1 cellular context compared by ENCODE assay signal in the genomic region with DNA sequence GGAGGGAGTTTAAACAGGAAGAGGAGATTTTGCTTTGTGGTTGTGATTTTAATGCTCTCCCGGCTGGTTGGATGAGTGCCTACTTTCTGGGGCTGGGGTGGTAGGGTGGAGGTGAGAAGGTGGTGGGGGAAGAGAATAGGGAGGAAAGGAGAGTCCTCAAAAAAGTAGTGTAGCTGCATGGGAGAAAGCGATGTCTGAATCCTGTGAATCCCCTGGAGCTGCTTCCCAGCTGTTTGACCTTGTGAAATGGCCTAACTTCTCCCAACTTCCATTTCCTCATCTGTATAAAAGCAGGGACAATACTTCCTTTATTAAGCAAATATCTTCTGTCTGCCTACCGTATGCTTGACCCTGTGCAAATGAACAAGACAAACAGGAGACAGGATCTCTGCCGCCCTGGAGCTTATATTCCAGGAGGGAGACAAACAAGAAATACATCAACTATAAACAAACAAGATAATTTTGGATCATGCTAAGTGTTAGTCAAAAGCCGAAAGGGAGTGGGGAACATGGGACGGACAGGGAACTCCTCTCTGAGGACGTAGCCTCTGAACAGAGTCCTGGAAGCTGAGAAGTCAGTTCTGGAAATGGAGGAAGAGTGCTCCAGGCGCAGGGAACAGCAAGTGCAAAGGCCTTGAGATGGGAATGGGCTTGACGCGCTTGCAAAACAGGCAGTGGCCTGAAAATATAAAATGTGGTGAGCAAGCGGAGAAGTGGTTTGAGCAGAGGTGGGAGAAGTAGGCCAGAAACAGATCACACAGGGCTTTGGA.
TF ChIP-seq lines count a peak whose summit lies in the region.

No MANE protein-coding gene starts in this region.

TF ChIP-seq in HepG2, 621 proteins besides CTCF, POLR2A, EP300 and RAD21 (continues in another document):
- TF ChIP-seq FOXJ3 (CRISPR knock-in tag; IDR thresholded peaks at IDR 0.05; ENCODE audit: borderline replicate concordance) (0 out of 2 replicates have a peak, but pooled peaks have one; percentile 24), HNRNPK (IDR thresholded peaks at IDR 0.05; ENCODE audit: low read depth, low read length, poor library complexity, severe bottlenecking) (peak; percentile 57), ISL2 (CRISPR knock-in tag; IDR thresholded peaks at IDR 0.05) (0 out of 2 replicates have a peak, but pooled peaks have one; percentile 27), STAG1 (CRISPR knock-in tag; IDR thresholded peaks at IDR 0.05) (0 out of 2 replicates have a peak, but pooled peaks have one; percentile 1), FOXA3 (CRISPR knock-in tag; IDR thresholded peaks at IDR 0.05) (0 out of 2 replicates have a peak, but pooled peaks have one; percentile 31), ZSCAN29 (CRISPR knock-in tag; conservative IDR thresholded peaks at IDR 0.05) (no peak), FOXA1 (IDR thresholded peaks at IDR 0.05) (no peak), FOXA1 (CRISPR knock-in tag; IDR thresholded peaks at IDR 0.05) (peak; percentile 30; the same call in 1 of the 2 replicates), ZSCAN12 (CRISPR knock-in tag; IDR thresholded peaks at IDR 0.05) (no peak), ZNF263 (CRISPR knock-in tag; IDR thresholded peaks at IDR 0.05) (peak; percentile 73), FOXP1 (IDR thresholded peaks at IDR 0.05) (no peak), FOXP1 (CRISPR knock-in tag; IDR thresholded peaks at IDR 0.05) (peak; percentile 68; the same call in 1 of the 2 replicates), CREM (IDR thresholded peaks at IDR 0.05) (0 out of 2 replicates have a peak, but pooled peaks have one; percentile 16), CREM (CRISPR knock-in tag; IDR thresholded peaks at IDR 0.05) (no peak), ZNF777 (CRISPR knock-in tag; IDR thresholded peaks at IDR 0.05) (0 out of 2 replicates have a peak, but pooled peaks have one; percentile 4), NR2F6 (IDR thresholded peaks at IDR 0.05) (0 out of 2 replicates have a peak, but pooled peaks have one; percentile 14), NR2F6 (CRISPR knock-in tag; IDR thresholded peaks at IDR 0.05) (no peak), ZNF230 (CRISPR knock-in tag; IDR thresholded peaks at IDR 0.05) (no peak), SOX5 (CRISPR knock-in tag; IDR thresholded peaks at IDR 0.05; ENCODE audit: borderline replicate concordance) (peak; percentile 59), PPARG (CRISPR knock-in tag; conservative IDR thresholded peaks at IDR 0.05) (0 out of 2 replicates have a peak, but pooled peaks have one; percentile 37), ZFX (CRISPR knock-in tag; IDR thresholded peaks at IDR 0.05; ENCODE audit: low read depth) (0 out of 2 replicates have a peak, but pooled peaks have one; percentile 10), HOXA3 (CRISPR knock-in tag; IDR thresholded peaks at IDR 0.05) (peak; percentile 48), KAT8 (CRISPR knock-in tag; IDR thresholded peaks at IDR 0.05) (0 out of 2 replicates have a peak, but pooled peaks have one; percentile 28), SP4 (CRISPR knock-in tag; IDR thresholded peaks at IDR 0.05) (no peak), ZNF205 (CRISPR knock-in tag; IDR thresholded peaks at IDR 0.05) (no peak), RCOR2 (CRISPR knock-in tag; IDR thresholded peaks at IDR 0.05) (peak; percentile 28; the same call in 1 of the 2 replicates), ZMYM3 (CRISPR knock-in tag; IDR thresholded peaks at IDR 0.05) (peak; percentile 63), MATR3 (CRISPR knock-in tag; IDR thresholded peaks at IDR 0.05) (no peak), SNAPC2 (CRISPR knock-in tag; IDR thresholded peaks at IDR 0.05) (no peak), ZNF501 (CRISPR knock-in tag; IDR thresholded peaks at IDR 0.05) (0 out of 2 replicates have a peak, but pooled peaks have one; percentile 15), TBX2 (CRISPR knock-in tag; IDR thresholded peaks at IDR 0.05; ENCODE audit: borderline replicate concordance) (peak; percentile 37; the same call in 1 of the 2 replicates), SOX13 (IDR thresholded peaks at IDR 0.05) (0 out of 2 replicates have a peak, but pooled peaks have one; percentile 14), SOX13 (CRISPR knock-in tag; conservative IDR thresholded peaks at IDR 0.05 in 1 of 2, IDR thresholded peaks at IDR 0.05 in 1 of 2) (peak in 1 of 2 experiments; percentile 51; a peak in 1 of 4 replicates), SOX6 (IDR thresholded peaks at IDR 0.05) (no peak), SOX6 (CRISPR knock-in tag; IDR thresholded peaks at IDR 0.05) (peak; percentile 36; the same call in 1 of the 2 replicates), GATAD2A (CRISPR knock-in tag; IDR thresholded peaks at IDR 0.05) (0 out of 2 replicates have a peak, but pooled peaks have one; percentile 17), SALL1 (CRISPR knock-in tag; IDR thresholded peaks at IDR 0.05) (peak; percentile 29; the same call in 1 of the 2 replicates), TEAD2 (CRISPR knock-in tag; IDR thresholded peaks at IDR 0.05) (no peak), SAP130 (CRISPR knock-in tag; IDR thresholded peaks at IDR 0.05; ENCODE audit: low read depth) (0 out of 2 replicates have a peak, but pooled peaks have one; percentile 12), ZNF331 (CRISPR knock-in tag; IDR thresholded peaks at IDR 0.05) (0 out of 2 replicates have a peak, but pooled peaks have one; percentile 9)
- TF ChIP-seq, protein P1, sequence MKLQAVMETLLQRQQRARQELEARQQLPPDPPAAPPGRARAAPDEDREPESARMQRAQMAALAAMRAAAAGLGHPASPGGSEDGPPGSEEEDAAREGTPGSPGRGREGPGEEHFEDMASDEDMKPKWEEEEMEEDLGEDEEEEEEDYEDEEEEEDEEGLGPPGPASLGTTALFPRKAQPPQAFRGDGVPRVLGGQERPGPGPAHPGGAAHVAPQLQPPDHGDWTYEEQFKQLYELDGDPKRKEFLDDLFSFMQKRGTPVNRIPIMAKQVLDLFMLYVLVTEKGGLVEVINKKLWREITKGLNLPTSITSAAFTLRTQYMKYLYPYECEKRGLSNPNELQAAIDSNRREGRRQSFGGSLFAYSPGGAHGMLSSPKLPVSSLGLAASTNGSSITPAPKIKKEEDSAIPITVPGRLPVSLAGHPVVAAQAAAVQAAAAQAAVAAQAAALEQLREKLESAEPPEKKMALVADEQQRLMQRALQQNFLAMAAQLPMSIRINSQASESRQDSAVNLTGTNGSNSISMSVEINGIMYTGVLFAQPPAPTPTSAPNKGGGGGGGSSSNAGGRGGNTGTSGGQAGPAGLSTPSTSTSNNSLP (IDR thresholded peaks at IDR 0.05; ENCODE audit: low read depth, low read length) = peak; percentile 20; the same call in 1 of the 2 replicates
- TF ChIP-seq, protein P2, sequence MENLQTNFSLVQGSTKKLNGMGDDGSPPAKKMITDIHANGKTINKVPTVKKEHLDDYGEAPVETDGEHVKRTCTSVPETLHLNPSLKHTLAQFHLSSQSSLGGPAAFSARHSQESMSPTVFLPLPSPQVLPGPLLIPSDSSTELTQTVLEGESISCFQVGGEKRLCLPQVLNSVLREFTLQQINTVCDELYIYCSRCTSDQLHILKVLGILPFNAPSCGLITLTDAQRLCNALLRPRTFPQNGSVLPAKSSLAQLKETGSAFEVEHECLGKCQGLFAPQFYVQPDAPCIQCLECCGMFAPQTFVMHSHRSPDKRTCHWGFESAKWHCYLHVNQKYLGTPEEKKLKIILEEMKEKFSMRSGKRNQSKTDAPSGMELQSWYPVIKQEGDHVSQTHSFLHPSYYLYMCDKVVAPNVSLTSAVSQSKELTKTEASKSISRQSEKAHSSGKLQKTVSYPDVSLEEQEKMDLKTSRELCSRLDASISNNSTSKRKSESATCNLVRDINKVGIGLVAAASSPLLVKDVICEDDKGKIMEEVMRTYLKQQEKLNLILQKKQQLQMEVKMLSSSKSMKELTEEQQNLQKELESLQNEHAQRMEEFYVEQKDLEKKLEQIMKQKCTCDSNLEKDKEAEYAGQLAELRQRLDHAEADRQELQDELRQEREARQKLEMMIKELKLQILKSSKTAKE (CRISPR knock-in tag; IDR thresholded peaks at IDR 0.05; ENCODE audit: borderline replicate concordance) = peak; percentile 53; the same call in 1 of the 2 replicates
- TF ChIP-seq, protein P3, sequence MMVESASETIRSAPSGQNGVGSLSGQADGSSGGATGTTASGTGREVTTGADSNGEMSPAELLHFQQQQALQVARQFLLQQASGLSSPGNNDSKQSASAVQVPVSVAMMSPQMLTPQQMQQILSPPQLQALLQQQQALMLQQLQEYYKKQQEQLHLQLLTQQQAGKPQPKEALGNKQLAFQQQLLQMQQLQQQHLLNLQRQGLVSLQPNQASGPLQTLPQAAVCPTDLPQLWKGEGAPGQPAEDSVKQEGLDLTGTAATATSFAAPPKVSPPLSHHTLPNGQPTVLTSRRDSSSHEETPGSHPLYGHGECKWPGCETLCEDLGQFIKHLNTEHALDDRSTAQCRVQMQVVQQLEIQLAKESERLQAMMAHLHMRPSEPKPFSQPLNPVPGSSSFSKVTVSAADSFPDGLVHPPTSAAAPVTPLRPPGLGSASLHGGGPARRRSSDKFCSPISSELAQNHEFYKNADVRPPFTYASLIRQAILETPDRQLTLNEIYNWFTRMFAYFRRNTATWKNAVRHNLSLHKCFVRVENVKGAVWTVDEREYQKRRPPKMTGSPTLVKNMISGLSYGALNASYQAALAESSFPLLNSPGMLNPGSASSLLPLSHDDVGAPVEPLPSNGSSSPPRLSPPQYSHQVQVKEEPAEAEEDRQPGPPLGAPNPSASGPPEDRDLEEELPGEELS (CRISPR knock-in tag; IDR thresholded peaks at IDR 0.05) = peak; percentile 87
- TF ChIP-seq, protein P4, sequence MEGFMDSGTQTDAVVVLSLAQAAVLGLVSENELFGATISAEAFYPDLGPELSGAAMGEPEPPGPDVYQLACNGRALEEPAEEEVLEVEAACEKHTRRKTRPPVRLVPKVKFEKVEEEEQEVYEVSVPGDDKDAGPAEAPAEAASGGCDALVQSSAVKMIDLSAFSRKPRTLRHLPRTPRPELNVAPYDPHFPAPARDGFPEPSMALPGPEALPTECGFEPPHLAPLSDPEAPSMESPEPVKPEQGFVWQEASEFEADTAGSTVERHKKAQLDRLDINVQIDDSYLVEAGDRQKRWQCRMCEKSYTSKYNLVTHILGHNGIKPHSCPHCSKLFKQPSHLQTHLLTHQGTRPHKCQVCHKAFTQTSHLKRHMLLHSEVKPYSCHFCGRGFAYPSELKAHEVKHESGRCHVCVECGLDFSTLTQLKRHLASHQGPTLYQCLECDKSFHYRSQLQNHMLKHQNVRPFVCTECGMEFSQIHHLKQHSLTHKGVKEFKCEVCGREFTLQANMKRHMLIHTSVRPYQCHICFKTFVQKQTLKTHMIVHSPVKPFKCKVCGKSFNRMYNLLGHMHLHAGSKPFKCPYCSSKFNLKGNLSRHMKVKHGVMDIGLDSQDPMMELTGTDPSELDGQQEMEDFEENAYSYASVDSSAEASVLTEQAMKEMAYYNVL (CRISPR knock-in tag; IDR thresholded peaks at IDR 0.05; ENCODE audit: borderline replicate concordance) = 0 out of 2 replicates have a peak, but pooled peaks have one; percentile 15
- TF ChIP-seq, protein P5, sequence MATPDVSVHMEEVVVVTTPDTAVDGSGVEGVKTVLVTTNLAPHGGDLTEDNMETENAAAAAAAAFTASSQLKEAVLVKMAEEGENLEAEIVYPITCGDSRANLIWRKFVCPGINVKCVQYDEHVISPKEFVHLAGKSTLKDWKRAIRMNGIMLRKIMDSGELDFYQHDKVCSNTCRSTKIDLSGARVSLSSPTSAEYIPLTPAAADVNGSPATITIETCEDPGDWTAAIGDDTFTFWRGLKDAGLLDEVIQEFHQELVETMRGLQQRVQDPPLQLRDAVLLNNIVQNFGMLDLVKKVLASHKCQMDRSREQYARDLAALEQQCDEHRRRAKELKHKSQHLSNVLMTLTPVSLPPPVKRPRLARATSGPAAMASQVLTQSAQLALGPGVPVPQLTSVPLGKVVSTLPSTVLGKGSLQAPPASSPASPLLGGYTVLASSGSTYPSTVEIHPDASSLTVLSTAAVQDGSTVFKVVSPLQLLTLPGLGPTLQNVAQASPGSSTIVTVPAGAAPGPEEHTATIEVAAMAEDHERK (CRISPR knock-in tag; IDR thresholded peaks at IDR 0.05; ENCODE audit: low read depth) = no peak
- TF ChIP-seq, protein P6, sequence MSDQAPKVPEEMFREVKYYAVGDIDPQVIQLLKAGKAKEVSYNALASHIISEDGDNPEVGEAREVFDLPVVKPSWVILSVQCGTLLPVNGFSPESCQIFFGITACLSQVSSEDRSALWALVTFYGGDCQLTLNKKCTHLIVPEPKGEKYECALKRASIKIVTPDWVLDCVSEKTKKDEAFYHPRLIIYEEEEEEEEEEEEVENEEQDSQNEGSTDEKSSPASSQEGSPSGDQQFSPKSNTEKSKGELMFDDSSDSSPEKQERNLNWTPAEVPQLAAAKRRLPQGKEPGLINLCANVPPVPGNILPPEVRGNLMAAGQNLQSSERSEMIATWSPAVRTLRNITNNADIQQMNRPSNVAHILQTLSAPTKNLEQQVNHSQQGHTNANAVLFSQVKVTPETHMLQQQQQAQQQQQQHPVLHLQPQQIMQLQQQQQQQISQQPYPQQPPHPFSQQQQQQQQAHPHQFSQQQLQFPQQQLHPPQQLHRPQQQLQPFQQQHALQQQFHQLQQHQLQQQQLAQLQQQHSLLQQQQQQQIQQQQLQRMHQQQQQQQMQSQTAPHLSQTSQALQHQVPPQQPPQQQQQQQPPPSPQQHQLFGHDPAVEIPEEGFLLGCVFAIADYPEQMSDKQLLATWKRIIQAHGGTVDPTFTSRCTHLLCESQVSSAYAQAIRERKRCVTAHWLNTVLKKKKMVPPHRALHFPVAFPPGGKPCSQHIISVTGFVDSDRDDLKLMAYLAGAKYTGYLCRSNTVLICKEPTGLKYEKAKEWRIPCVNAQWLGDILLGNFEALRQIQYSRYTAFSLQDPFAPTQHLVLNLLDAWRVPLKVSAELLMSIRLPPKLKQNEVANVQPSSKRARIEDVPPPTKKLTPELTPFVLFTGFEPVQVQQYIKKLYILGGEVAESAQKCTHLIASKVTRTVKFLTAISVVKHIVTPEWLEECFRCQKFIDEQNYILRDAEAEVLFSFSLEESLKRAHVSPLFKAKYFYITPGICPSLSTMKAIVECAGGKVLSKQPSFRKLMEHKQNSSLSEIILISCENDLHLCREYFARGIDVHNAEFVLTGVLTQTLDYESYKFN (CRISPR knock-in tag; conservative IDR thresholded peaks at IDR 0.05) = 0 out of 2 replicates have a peak, but pooled peaks have one; percentile 37
- TF ChIP-seq, protein P7, sequence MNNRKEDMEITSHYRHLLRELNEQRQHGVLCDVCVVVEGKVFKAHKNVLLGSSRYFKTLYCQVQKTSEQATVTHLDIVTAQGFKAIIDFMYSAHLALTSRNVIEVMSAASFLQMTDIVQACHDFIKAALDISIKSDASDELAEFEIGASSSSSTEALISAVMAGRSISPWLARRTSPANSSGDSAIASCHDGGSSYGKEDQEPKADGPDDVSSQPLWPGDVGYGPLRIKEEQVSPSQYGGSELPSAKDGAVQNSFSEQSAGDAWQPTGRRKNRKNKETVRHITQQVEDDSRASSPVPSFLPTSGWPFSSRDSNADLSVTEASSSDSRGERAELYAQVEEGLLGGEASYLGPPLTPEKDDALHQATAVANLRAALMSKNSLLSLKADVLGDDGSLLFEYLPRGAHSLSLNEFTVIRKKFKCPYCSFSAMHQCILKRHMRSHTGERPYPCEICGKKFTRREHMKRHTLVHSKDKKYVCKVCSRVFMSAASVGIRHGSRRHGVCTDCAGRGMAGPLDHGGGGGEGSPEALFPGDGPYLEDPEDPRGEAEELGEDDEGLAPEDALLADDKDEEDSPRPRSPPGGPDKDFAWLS (CRISPR knock-in tag; IDR thresholded peaks at IDR 0.05; ENCODE audit: borderline replicate concordance) = no peak
- TF ChIP-seq, protein P8, sequence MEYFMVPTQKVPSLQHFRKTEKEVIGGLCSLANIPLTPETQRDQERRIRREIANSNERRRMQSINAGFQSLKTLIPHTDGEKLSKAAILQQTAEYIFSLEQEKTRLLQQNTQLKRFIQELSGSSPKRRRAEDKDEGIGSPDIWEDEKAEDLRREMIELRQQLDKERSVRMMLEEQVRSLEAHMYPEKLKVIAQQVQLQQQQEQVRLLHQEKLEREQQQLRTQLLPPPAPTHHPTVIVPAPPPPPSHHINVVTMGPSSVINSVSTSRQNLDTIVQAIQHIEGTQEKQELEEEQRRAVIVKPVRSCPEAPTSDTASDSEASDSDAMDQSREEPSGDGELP (IDR thresholded peaks at IDR 0.05; ENCODE audit: borderline replicate concordance, low read depth) = peak; percentile 61; the same call in 1 of the 2 replicates
